ENCODE assay signal across 9 cellular contexts in genomic region chr17:58515286-58515685, GRCh38. TPM values are rescaled to one million over a fixed set of nuclear protein-coding genes. Genes with fewer than 3 reads are reported as not detected.
DNase-seq lines count a peak whose midpoint lies in the region; ATAC-seq and TF ChIP-seq lines count a peak whose summit lies in the region.
"Had no signal": no experiment of that assay in that cellular context is flagged by ENCODE, and none has a peak within 500 bp of the region (broad histone marks: within the 10 kb centered on the region; RNA-seq: fewer than 3 reads in every experiment).

No MANE protein-coding gene starts in this region.

- H3K4me1 Mint-ChIP-seq in nephron progenitor cell: peaks cover 49% of the 10 kb centered on the region

- no peaks in the 10 kb centered on the region for H3K9me3 Mint-ChIP-seq in nephron progenitor cell

- H3K4me3 Mint-ChIP-seq in nephron progenitor cell: peak overlapping the region; percentile 93

- peaks cover 0 to 20% (median 14%) of the 10 kb centered on the region in 11 experiments; a peak in 12 of 22 replicates for H4K20me1 ChIP-seq in BLaER1 treated with 17β-estradiol and CSF1 and Interleukin-3, amounts not matched to agents 10 nM and 100 nM

- H3K9ac ChIP-seq in BLaER1 treated with 17β-estradiol and CSF1 and Interleukin-3, amounts not matched to agents 10 nM and 100 nM: peak overlapping the region in 9 of 11 experiments; percentile 77 to 95 (median 91); a peak in 13 of 22 replicates
- H3K9ac ChIP-seq in NT2/D1 (ENCODE audit: insufficient read length, low read depth): peak overlapping the region; percentile 27

- no peak overlapping the region for H3K27ac Mint-ChIP-seq in nephron progenitor cell

- no peaks in the 10 kb centered on the region for H3K27me3 ChIP-seq in BLaER1 treated with 17β-estradiol and CSF1 and Interleukin-3, amounts not matched to agents 10 nM and 100 nM
- H3K27me3 ChIP-seq in NT2/D1 (ENCODE audit: insufficient read depth, insufficient read length): no peaks in the 10 kb centered on the region
- H3K27me3 ChIP-seq in effector memory CD4-positive, alpha-beta T cell (replicated peaks; ENCODE audit: control insufficient read depth, insufficient read depth, low read length, poor library complexity, severe bottlenecking): no peaks in the 10 kb centered on the region
- no peaks in the 10 kb centered on the region for H3K27me3 ChIP-seq in foreskin keratinocyte

- H3K4me2 ChIP-seq in BLaER1 treated with 17β-estradiol and CSF1 and Interleukin-3, amounts not matched to agents 10 nM and 100 nM: peak overlapping the region; percentile 91 to 99 (median 96)

- peak overlapping the region in 7 of 11 experiments; percentile 84 to 97 (median 91); a peak in 10 of 22 replicates for H3K27ac ChIP-seq in BLaER1 treated with 17β-estradiol and CSF1 and Interleukin-3, amounts not matched to agents 10 nM and 100 nM
- H3K27ac ChIP-seq in effector memory CD4-positive, alpha-beta T cell (ENCODE audit: insufficient read depth, low read length, poor library complexity, severe bottlenecking): peak overlapping the region; percentile 19
- no peak overlapping the region for H3K27ac ChIP-seq in foreskin keratinocyte

- peak overlapping the region in 2 of 10 experiments; percentile 74 to 95; a peak in 2 of 20 replicates for H3K4me3 ChIP-seq in BLaER1 treated with 17β-estradiol and CSF1 and Interleukin-3, amounts not matched to agents 10 nM and 100 nM
- no peak overlapping the region for H3K4me3 ChIP-seq in NT2/D1 (ENCODE audit: insufficient read length, low read depth)
- H3K4me3 ChIP-seq in effector memory CD4-positive, alpha-beta T cell (ENCODE audit: insufficient read depth, low read depth, low read length, poor library complexity, severe bottlenecking): no peak overlapping the region

- peaks cover 7% of the 10 kb centered on the region for H3K27me3 Mint-ChIP-seq in nephron progenitor cell (ENCODE audit: low read depth, poor library complexity)

- ATAC-seq in HG03280 (IDR thresholded peaks at IDR 0.05; ENCODE audit: unreplicated experiment) (no peak), HG02970 (IDR thresholded peaks at IDR 0.05; ENCODE audit: low FRiP score, unreplicated experiment) (no peak), foreskin keratinocyte (no peak)

- H3K9me3 ChIP-seq in BLaER1 treated with 17β-estradiol and CSF1 and Interleukin-3, amounts not matched to agents 10 nM and 100 nM (replicated peaks in 1 of 11): no peaks in the 10 kb centered on the region
- no peaks in the 10 kb centered on the region for H3K9me3 ChIP-seq in NT2/D1 (ENCODE audit: insufficient read depth, low read length)
- H3K9me3 ChIP-seq in effector memory CD4-positive, alpha-beta T cell (ENCODE audit: control insufficient read depth, low read length): no peaks in the 10 kb centered on the region

- H3K36me3 ChIP-seq in BLaER1 treated with 17β-estradiol and CSF1 and Interleukin-3, amounts not matched to agents 10 nM and 100 nM: peaks cover 23 to 27% (median 26%) of the 10 kb centered on the region in 11 experiments
- H3K36me3 ChIP-seq in NT2/D1 (ENCODE audit: insufficient read depth, insufficient read length, low read length): peaks cover 26% of the 10 kb centered on the region
- peaks cover 16% of the 10 kb centered on the region for H3K36me3 ChIP-seq in effector memory CD4-positive, alpha-beta T cell (ENCODE audit: control insufficient read depth, insufficient read depth, low read length)

- DNase-seq in NT2/D1 (ENCODE audit: low read depth, low spot score) (no peak), nephron progenitor cell (no peak), foreskin keratinocyte (no peak)
- DNase-seq in effector memory CD4-positive, alpha-beta T cell: no peak
- no peak for DNase-seq in effector CD4-positive, alpha-beta T cell
- DNase-seq: NCI-H69 had no signal

- peaks cover 47 to 74% (median 60%) of the 10 kb centered on the region in 10 experiments for H3K4me1 ChIP-seq in BLaER1 treated with 17β-estradiol and CSF1 and Interleukin-3, amounts not matched to agents 10 nM and 100 nM
- H3K4me1 ChIP-seq in NT2/D1 (ENCODE audit: insufficient read depth, insufficient read length) (peaks cover 13% of the 10 kb centered on the region), foreskin keratinocyte (peaks cover 5% of the 10 kb centered on the region)
- H3K4me1 ChIP-seq in effector memory CD4-positive, alpha-beta T cell (ENCODE audit: control insufficient read depth, insufficient read depth, low read length, poor library complexity, severe bottlenecking): peaks cover 24% of the 10 kb centered on the region

- peaks cover 20% of the 10 kb centered on the region for H3K36me3 Mint-ChIP-seq in nephron progenitor cell (ENCODE audit: low read depth)

- TF ChIP-seq CTCF in nephron progenitor cell (IDR thresholded peaks at IDR 0.05): no peak
- TF ChIP-seq CTCF in foreskin keratinocyte (conservative IDR thresholded peaks at IDR 0.05): no peak

RNA-seq across cellular contexts. Expression of gene MTMR4, which starts 0.8 kb away (rescaled TPM):
- 32.2 and 32.9 TPM in 2 replicates for total RNA-seq in foreskin keratinocyte
- polyA plus RNA-seq in foreskin keratinocyte: 5.6 and 6.7 TPM in 2 replicates

RNA-seq across cellular contexts. Expression of gene HSF5, which starts 27.1 kb away (rescaled TPM):
- total RNA-seq in foreskin keratinocyte: not detected in 2 replicates
- 0.01 TPM in 2 replicates for polyA plus RNA-seq in foreskin keratinocyte
